ENCODE assay signal across 21 cellular contexts in genomic region chr5:43646997-43647396, GRCh38. TPM values are rescaled to one million over a fixed set of nuclear protein-coding genes. Genes with fewer than 3 reads are reported as not detected.
DNase-seq lines count a peak whose midpoint lies in the region; ATAC-seq, FAIRE-seq and TF ChIP-seq lines count a peak whose summit lies in the region.
"Had no signal": no experiment of that assay in that cellular context is flagged by ENCODE, and none has a peak within 500 bp of the region (broad histone marks: within the 10 kb centered on the region; RNA-seq: fewer than 3 reads in every experiment).

No MANE protein-coding gene starts in this region.

- H2AFZ ChIP-seq in K562 (ENCODE audit: low read depth, low read length): no peak overlapping the region
- no peak overlapping the region for H2AFZ ChIP-seq in osteoblast (ENCODE audit: low read length)

- H3K4me1 ChIP-seq in K562 (replicated peaks in 1 of 2; ENCODE audit: control insufficient read depth in 2 of 2, insufficient read depth in 2 of 2, low read length in 2 of 2) (no peaks in the 10 kb centered on the region), osteoblast (ENCODE audit: insufficient read depth, low read length) (peaks cover 33% of the 10 kb centered on the region)
- H3K4me1 ChIP-seq: testis had no signal

- H3K4me3 ChIP-seq in Jurkat, Clone E6-1 (ENCODE audit: low read length): no peak overlapping the region
- no peak overlapping the region for H3K4me3 ChIP-seq in K562
- H3K4me3 ChIP-seq in osteoblast (ENCODE audit: insufficient read depth, low read length): no peak overlapping the region
- H3K4me3 ChIP-seq: lower lobe of right lung, testis had no signal

- no peak for TF ChIP-seq EP300 in K562 (IDR thresholded peaks at IDR 0.05; ENCODE audit: low read length)

- H3K27ac ChIP-seq in K562 (ENCODE audit: extremely low read depth, low read depth, low read length): no peak overlapping the region
- H3K27ac ChIP-seq in osteoblast (ENCODE audit: low read depth, low read length): no peak overlapping the region
- H3K27ac ChIP-seq: lower lobe of right lung, testis had no signal

- no peak for TF ChIP-seq CTCF in K562 (IDR thresholded peaks at IDR 0.05 in 2 of 3, conservative IDR thresholded peaks at IDR 0.05 in 1 of 3; ENCODE audit: insufficient read depth in 2 of 3, low read depth in 1 of 3, low read length in 3 of 3)
- TF ChIP-seq CTCF in osteoblast (IDR thresholded peaks at IDR 0.05; ENCODE audit: extremely low read depth, low read depth, low read length): peak; percentile 34

- no peak for TF ChIP-seq RAD21 in K562 (CRISPR knock-in tag; conservative IDR thresholded peaks at IDR 0.05 in 1 of 2, IDR thresholded peaks at IDR 0.05 in 1 of 2)

- DNase-seq in NCI-H2171 treated with DMSO at 0.1 percent for 48 hours (lab: John Stamatoyannopoulos, UW): peak; percentile 7
- DNase-seq in NCI-H2171 (lab: John Stamatoyannopoulos, UW): no peak
- DNase-seq in Jurkat, Clone E6-1 (ENCODE audit: low read depth, low spot score): peak; percentile 11
- DNase-seq in K562 (ENCODE audit: extremely low read depth in 1 of 4, low spot score in 3 of 4): no peak
- DNase-seq in osteoblast (ENCODE audit: insufficient read length, low spot score, missing footprints): peak; percentile 44
- DNase-seq in HuH-7.5 (ENCODE audit: low spot score): no peak
- no peak for DNase-seq in SIG-M5 treated with dmso at 0.1 percent for 504 hours (lab: John Stamatoyannopoulos, UW; ENCODE audit: unreplicated experiment)
- DNase-seq: 8988T; activated CD8-positive, alpha-beta T cell treated with anti-CD3 and anti-CD28 coated beads for 36 hours; Calu3; effector CD8-positive, alpha-beta T cell; lower lobe of right lung; MM.1S; naive thymus-derived CD8-positive, alpha-beta T cell; NCI-H2029 treated with DMSO at 0.1 percent for 48 hours; NCI-H774; testis had no signal

- H3K9me3 ChIP-seq in K562 (replicated peaks; ENCODE audit: control insufficient read depth, insufficient read depth, low read depth, low read length) (no peaks in the 10 kb centered on the region), osteoblast (ENCODE audit: low read depth, low read length) (no peaks in the 10 kb centered on the region)
- H3K9me3 ChIP-seq: lower lobe of right lung, testis had no signal

- POLR2A ChIA-PET in K562 (lab: Yijun Ruan, JAX): no interaction called here

- no peaks in the 10 kb centered on the region for H3K9me1 ChIP-seq in K562 (ENCODE audit: control insufficient read depth, insufficient read depth, low read length)

- no peak overlapping the region for H3K9ac ChIP-seq in K562 (ENCODE audit: insufficient read depth in 1 of 2, low read depth in 2 of 2, low read length in 2 of 2)

- in situ Hi-C loops in K562 (cut with MboI): no loop called here

- ATAC-seq in K562 (peak; percentile 45; the same call in 1 of the 3 replicates), HG02759 (IDR thresholded peaks at IDR 0.05; ENCODE audit: unreplicated experiment) (no peak)
- ATAC-seq: activated CD8-positive, alpha-beta T cell treated with anti-CD3 and anti-CD28 coated beads for 36 hours; lower lobe of right lung; naive thymus-derived CD8-positive, alpha-beta T cell; Right ventricle myocardium inferior had no signal

- no peaks in the 10 kb centered on the region for H3K27me3 ChIP-seq in K562 (ENCODE audit: control insufficient read depth in 2 of 2, insufficient read depth in 2 of 2, low read length in 2 of 2)
- H3K27me3 ChIP-seq in osteoblast (ENCODE audit: insufficient read depth, low read length): no peaks in the 10 kb centered on the region
- H3K27me3 ChIP-seq: testis had no signal

- WGBS in K562 (ENCODE audit: insufficient coverage, low coverage, missing lambda C conversion rate): 83% methylated on average over 1 of the region's 1 CpG

- BruUV-seq in K562 (replicated peaks; lab: Mats Ljungman, UMichigan): no TSS peak

- no peaks in the 10 kb centered on the region for H4K20me1 ChIP-seq in K562 (replicated peaks; ENCODE audit: control insufficient read depth, insufficient read depth, low read length)
- H4K20me1 ChIP-seq in osteoblast (ENCODE audit: insufficient read depth, low read length): no peaks in the 10 kb centered on the region

- H3K4me2 ChIP-seq in K562 (ENCODE audit: insufficient read depth, low read length) (no peak overlapping the region), osteoblast (ENCODE audit: insufficient read depth, low read length) (no peak overlapping the region)

- CTCF ChIA-PET in K562 (lab: Yijun Ruan, JAX; ENCODE audit: low intra/inter-chr PET ratio): no interaction called here

- H3K36me3 ChIP-seq in K562 (ENCODE audit: control insufficient read depth, insufficient read depth, low read length): peaks cover 60% of the 10 kb centered on the region; the same call in 2 of the 3 replicates
- peaks cover 18% of the 10 kb centered on the region for H3K36me3 ChIP-seq in osteoblast (ENCODE audit: insufficient read depth, low read length)

- intact Hi-C loops in K562 (cut with micrococcal nuclease): no loop called here

- FAIRE-seq in K562 (lab: Jason Lieb, UNC): no peak
- FAIRE-seq: GM19239, TTC549 had no signal

- H3K79me2 ChIP-seq in K562 (ENCODE audit: control insufficient read depth, insufficient read depth, low read length): no peaks in the 10 kb centered on the region
- H3K79me2 ChIP-seq in osteoblast (ENCODE audit: insufficient read depth, low read length): peaks cover 5% of the 10 kb centered on the region

- TF ChIP-seq POLR2A in K562 (conservative IDR thresholded peaks at IDR 0.05): no peak

TF ChIP-seq in K562, 482 proteins besides CTCF, POLR2A, EP300 and RAD21:
- no peak for TF ChIP-seq ZNF740 (CRISPR knock-in tag; IDR thresholded peaks at IDR 0.05)
- TF ChIP-seq ZNF740 (tag; IDR thresholded peaks at IDR 0.05): no peak
- no peak for TF ChIP-seq FOXJ3 (CRISPR knock-in tag; IDR thresholded peaks at IDR 0.05)

RNA-seq across cellular contexts. Expression of gene NNT, which starts 44.0 kb away (rescaled TPM):
- polyA plus RNA-seq in Jurkat, Clone E6-1 (2012; ENCODE audit: insufficient read depth, insufficient read length): 45.7 TPM
- 39.0 and 100 TPM in 2 replicates for total RNA-seq in K562 (2011; cell fraction: chromatin; rRNA removed; ENCODE audit: low replicate concordance)
- total RNA-seq in K562 (2011; cell fraction: nucleolus; rRNA removed): 23.3 and 36.5 TPM in 2 replicates
- total RNA-seq in K562 (2011; cell fraction: nucleoplasm; rRNA removed): 50.3 and 69.0 TPM in 2 replicates
- 34.6 and 41.4 TPM in 2 replicates for total RNA-seq in K562 (2014; rRNA removed)
- 66.7 and 77.0 TPM in 2 replicates for total RNA-seq in K562 (2014; rRNA removed; fragmentation: Illumina TruSeq; extraction: Trizol)
- 66.2 and 68.6 TPM in 2 replicates for total RNA-seq in K562 (2015; rRNA removed; fragmentation: Illumina TruSeq; extraction: Trizol)
- 68.4 and 77.8 TPM in 2 replicates for total RNA-seq in K562 (2021)
- polyA plus RNA-seq in K562 (2011; rRNA removed): 49.9 and 56.4 TPM in 2 replicates
- polyA plus RNA-seq in K562 (2011; cell fraction: cytosol; rRNA removed): 38.9 and 51.9 TPM in 2 replicates
- polyA plus RNA-seq in K562 (2011; cell fraction: nucleus; rRNA removed): 82.5 and 93.8 TPM in 2 replicates
- polyA plus RNA-seq in K562 (2012): 40.0 and 43.3 TPM in 2 replicates
- polyA plus RNA-seq in K562 (2014; fragmentation: Illumina TruSeq; extraction: Trizol): 36.9 and 42.2 TPM in 2 replicates
- polyA plus RNA-seq in K562 (2014; fragmentation: Nextera tagmentation; extraction: Ambion mirVana): 10 to 100 TPM; 21.9 to 30.5 TPM
- polyA plus RNA-seq in K562 (2014; rRNA removed): 42.2 TPM in 2 replicates
- 114 and 120 TPM in 2 replicates for polyA minus RNA-seq in K562 (2011; rRNA and poly(A)+ RNA removed)
- polyA minus RNA-seq in K562 (2011; cell fraction: cytosol; rRNA and poly(A)+ RNA removed): 37.6 and 38.2 TPM in 2 replicates
- polyA minus RNA-seq in K562 (2011; cell fraction: nucleus; rRNA and poly(A)+ RNA removed): 55.5 and 85.7 TPM in 2 replicates
- total RNA-seq in osteoblast: 94.8 and 101 TPM in 2 replicates

Comparison
In these comparisons a context has a peak if more than half of its experiments do, and no peak if none do; other contexts are left out.
1. DNase-seq: peak in NCI-H2171 treated with DMSO at 0.1 percent for 48 hours (single experiment), Jurkat, Clone E6-1 (single experiment) and osteoblast (single experiment); none in NCI-H2171 (single experiment), K562 (0 of 4), HuH-7.5 (single experiment) and SIG-M5 treated with dmso at 0.1 percent for 504 hours (single experiment).